2 cellular contexts compared by ENCODE assay signal in the genomic region with DNA sequence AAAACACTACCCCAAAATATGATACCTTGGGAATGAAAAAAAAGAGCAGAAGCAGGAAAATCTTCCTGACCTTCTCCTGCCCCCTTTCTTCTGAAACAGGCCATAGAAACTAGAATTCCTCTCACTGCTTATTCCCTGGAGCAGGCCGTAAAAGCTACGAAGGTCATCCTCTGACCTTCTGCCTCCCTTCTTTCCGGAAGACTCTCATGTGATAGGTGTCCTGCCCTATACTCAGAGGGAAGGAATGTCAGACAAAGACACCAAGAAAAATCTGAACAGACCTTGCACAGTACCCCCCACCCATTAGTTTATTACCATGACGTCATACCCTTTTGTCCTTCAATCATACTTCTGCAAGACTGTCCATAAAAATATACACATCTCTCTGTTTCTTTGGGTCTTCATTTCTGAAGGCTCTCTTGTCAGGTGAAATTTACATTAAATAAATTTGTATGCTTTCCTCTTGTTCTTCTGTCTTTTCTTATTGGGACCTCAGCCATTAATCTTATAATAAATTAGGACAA.
A peak's percentile ranks its signal among the peaks of the same experiment; 100 is the strongest.
TF ChIP-seq lines count a peak whose summit lies in the region.

No MANE protein-coding gene starts in this region.

TF ChIP-seq in HEK293, 187 proteins besides CTCF, POLR2A, EP300 and RAD21:
- TF ChIP-seq, protein P1, sequence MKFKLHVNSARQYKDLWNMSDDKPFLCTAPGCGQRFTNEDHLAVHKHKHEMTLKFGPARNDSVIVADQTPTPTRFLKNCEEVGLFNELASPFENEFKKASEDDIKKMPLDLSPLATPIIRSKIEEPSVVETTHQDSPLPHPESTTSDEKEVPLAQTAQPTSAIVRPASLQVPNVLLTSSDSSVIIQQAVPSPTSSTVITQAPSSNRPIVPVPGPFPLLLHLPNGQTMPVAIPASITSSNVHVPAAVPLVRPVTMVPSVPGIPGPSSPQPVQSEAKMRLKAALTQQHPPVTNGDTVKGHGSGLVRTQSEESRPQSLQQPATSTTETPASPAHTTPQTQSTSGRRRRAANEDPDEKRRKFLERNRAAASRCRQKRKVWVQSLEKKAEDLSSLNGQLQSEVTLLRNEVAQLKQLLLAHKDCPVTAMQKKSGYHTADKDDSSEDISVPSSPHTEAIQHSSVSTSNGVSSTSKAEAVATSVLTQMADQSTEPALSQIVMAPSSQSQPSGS (tag by site-specific recombination; IDR thresholded peaks at IDR 0.05; ENCODE audit: low read depth), result peak; percentile 76
- TF ChIP-seq ZNF561 (tag by site-specific recombination; IDR thresholded peaks at IDR 0.05; ENCODE audit: borderline replicate concordance) (no peak), MZF1 (tag by site-specific recombination; IDR thresholded peaks at IDR 0.05; ENCODE audit: borderline replicate concordance) (no peak)
TF ChIP-seq in HEK293: peak in this region for 1.

TF ChIP-seq in K562, 482 proteins besides CTCF, POLR2A, EP300 and RAD21 (continued from another document):
- TF ChIP-seq, protein P2, sequence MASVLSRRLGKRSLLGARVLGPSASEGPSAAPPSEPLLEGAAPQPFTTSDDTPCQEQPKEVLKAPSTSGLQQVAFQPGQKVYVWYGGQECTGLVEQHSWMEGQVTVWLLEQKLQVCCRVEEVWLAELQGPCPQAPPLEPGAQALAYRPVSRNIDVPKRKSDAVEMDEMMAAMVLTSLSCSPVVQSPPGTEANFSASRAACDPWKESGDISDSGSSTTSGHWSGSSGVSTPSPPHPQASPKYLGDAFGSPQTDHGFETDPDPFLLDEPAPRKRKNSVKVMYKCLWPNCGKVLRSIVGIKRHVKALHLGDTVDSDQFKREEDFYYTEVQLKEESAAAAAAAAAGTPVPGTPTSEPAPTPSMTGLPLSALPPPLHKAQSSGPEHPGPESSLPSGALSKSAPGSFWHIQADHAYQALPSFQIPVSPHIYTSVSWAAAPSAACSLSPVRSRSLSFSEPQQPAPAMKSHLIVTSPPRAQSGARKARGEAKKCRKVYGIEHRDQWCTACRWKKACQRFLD (CRISPR knock-in tag; IDR thresholded peaks at IDR 0.05), result no peak
- TF ChIP-seq ATF7 (IDR thresholded peaks at IDR 0.05), result 0 out of 2 replicates have a peak, but pooled peaks have one; percentile 14
TF ChIP-seq in K562: peak in this region for 2.
